ENCODE assay signal across 1 cellular context in genomic region chr7:1210979-1211608, GRCh38.
A peak's percentile ranks its signal among the peaks of the same experiment; 100 is the strongest.
TF ChIP-seq lines count a peak whose summit lies in the region.

No MANE protein-coding gene starts in this region.

TF ChIP-seq in SK-N-SH, 30 proteins besides CTCF, POLR2A, EP300 and RAD21 (continued from another document):
- TF ChIP-seq EZH2phosphoT487 (IDR thresholded peaks at IDR 0.05; ENCODE audit: borderline replicate concordance, low read depth) (peak; percentile 93; the same call in 1 of the 2 replicates), NFIC (IDR thresholded peaks at IDR 0.05; ENCODE audit: borderline replicate concordance) (0 out of 2 replicates have a peak, but pooled peaks have one; percentile 14), PBX3 (IDR thresholded peaks at IDR 0.05) (no peak), TCF12 (IDR thresholded peaks at IDR 0.05) (peak; percentile 44; the same call in 1 of the 2 replicates)
